In the genomic region with DNA sequence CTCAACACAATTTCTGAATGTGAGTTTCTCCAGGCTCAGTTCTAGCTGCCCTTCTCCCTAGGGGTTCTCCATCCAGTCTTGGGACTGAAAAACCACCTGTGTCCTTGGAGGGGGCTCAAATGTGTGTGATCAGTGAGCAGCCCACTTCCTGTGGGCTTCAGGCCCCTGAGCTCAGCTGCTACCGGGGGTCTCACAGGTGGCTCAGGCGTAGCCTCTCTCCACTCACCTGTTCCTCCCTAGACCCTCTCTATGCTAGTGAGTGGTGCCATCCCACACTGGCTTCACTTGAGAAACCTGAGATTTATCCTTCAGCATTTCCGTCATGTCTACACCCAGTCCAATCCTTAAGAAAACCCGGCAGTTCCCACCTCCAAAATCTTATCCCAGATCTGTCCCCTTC, we compare ENCODE assay signal across 16 cellular contexts.
"Had no signal": no experiment of that assay in that cellular context is flagged by ENCODE, and none has a peak within 500 bp of the region (broad histone marks: within the 10 kb centered on the region; RNA-seq: fewer than 3 reads in every experiment).

No MANE protein-coding gene starts in this region.

- ATAC-seq: stimulated activated memory B cell treated with anti-CD40 and anti-IgM and Interleukin-4, amounts not matched to agents 10 μg/mL and 1 μg/mL and 100 μg/mL, for 72 hours had no signal

- H3K9me3 Mint-ChIP-seq: stimulated activated memory B cell treated with anti-CD40 and anti-IgM and Interleukin-4, amounts not matched to agents 10 μg/mL and 1 μg/mL and 100 μg/mL, for 72 hours; T-helper 1 cell treated with Interleukin-12 subunit alpha and Interleukin-12 subunit beta and Interleukin-4 antibody, amounts not matched to agents 30 μg/mL and 1 μg/mL, for 36 hours had no signal

- H3K27me3 ChIP-seq: breast epithelium, esophagus squamous epithelium, right atrium auricular region, transverse colon had no signal

- H3K27ac Mint-ChIP-seq: activated naive CD8-positive, alpha-beta T cell; stimulated activated memory B cell treated with anti-CD40 and anti-IgM and Interleukin-4, amounts not matched to agents 10 μg/mL and 1 μg/mL and 100 μg/mL, for 72 hours; T-helper 1 cell treated with Interleukin-12 subunit alpha and Interleukin-12 subunit beta and Interleukin-4 antibody, amounts not matched to agents 30 μg/mL and 1 μg/mL, for 36 hours had no signal

- H3K4me3 Mint-ChIP-seq: activated naive CD8-positive, alpha-beta T cell; stimulated activated memory B cell treated with anti-CD40 and anti-IgM and Interleukin-4, amounts not matched to agents 10 μg/mL and 1 μg/mL and 100 μg/mL, for 72 hours; T-helper 1 cell treated with Interleukin-12 subunit alpha and Interleukin-12 subunit beta and Interleukin-4 antibody, amounts not matched to agents 30 μg/mL and 1 μg/mL, for 36 hours had no signal

- H3K4me1 ChIP-seq: transverse colon had no signal

- H3K4me3 ChIP-seq: breast epithelium, esophagus squamous epithelium, right atrium auricular region, skin epidermis, transverse colon had no signal

- H3K9me3 ChIP-seq: breast epithelium, esophagus squamous epithelium, neutrophil, right atrium auricular region, transverse colon had no signal

- H3K27ac ChIP-seq: breast epithelium, esophagus squamous epithelium, neutrophil, right atrium auricular region, skin epidermis, transverse colon had no signal

- H3K27me3 Mint-ChIP-seq: activated naive CD8-positive, alpha-beta T cell; stimulated activated memory B cell treated with anti-CD40 and anti-IgM and Interleukin-4, amounts not matched to agents 10 μg/mL and 1 μg/mL and 100 μg/mL, for 72 hours had no signal

- H3K36me3 ChIP-seq: breast epithelium, neutrophil had no signal

- DNase-seq: activated CD4-positive, alpha-beta T cell treated with anti-CD3 and anti-CD28 coated beads, Interleukin-2, amount 50 U/mL, for 4 hours; activated CD4-positive, CD25-positive, alpha-beta regulatory T cell treated with anti-CD3 and anti-CD28 coated beads, Interleukin-2, amount 50 U/mL, for 72 hours; activated T-cell treated with anti-CD3 and anti-CD28 coated beads, Interleukin-2, amount 50 U/mL, for 1 hour; anterior cingulate cortex; esophagus squamous epithelium; foreskin fibroblast; mesenchymal stem cell; substantia nigra; transverse colon had no signal
